Comparison of ENCODE assay signal across 8 cellular contexts in genomic region chr20:25148181-25148981, GRCh38. TPM values are rescaled to one million over a fixed set of nuclear protein-coding genes. Genes with fewer than 3 reads are reported as not detected.
A peak's percentile ranks its signal among the peaks of the same experiment; 100 is the strongest.
DNase-seq lines count a peak whose midpoint lies in the region; ATAC-seq and TF ChIP-seq lines count a peak whose summit lies in the region.

No MANE protein-coding gene starts in this region.

- peaks cover 0 to 18% of the 10 kb centered on the region in 2 donors for H3K27me3 ChIP-seq in tibial nerve

- peaks cover 4% of the 10 kb centered on the region for H3K4me1 Mint-ChIP-seq in activated T-helper 2 cell treated with anti-CD3 and anti-CD28 coated beads, Interferon-gamma antibody, Interleukin-2, Interleukin-4, amounts not matched to agents 10 μg/mL and 5 μg/mL and 100 μg/mL, durations not matched to agents 14 hours and 24 hours and 36 hours (ENCODE audit: low read depth)
- H3K4me1 Mint-ChIP-seq in progenitor cell of endocrine pancreas (ENCODE audit: low read depth) = no peaks in the 10 kb centered on the region

- no peak for TF ChIP-seq POLR2A in tibial nerve (IDR thresholded peaks at IDR 0.05)

- H3K9me3 Mint-ChIP-seq in activated T-helper 2 cell treated with anti-CD3 and anti-CD28 coated beads, Interferon-gamma antibody, Interleukin-2, Interleukin-4, amounts not matched to agents 10 μg/mL and 5 μg/mL and 100 μg/mL, durations not matched to agents 14 hours and 24 hours and 36 hours = no peaks in the 10 kb centered on the region
- H3K9me3 Mint-ChIP-seq in progenitor cell of endocrine pancreas (ENCODE audit: low read depth) = no peaks in the 10 kb centered on the region

- H3K27me3 Mint-ChIP-seq in activated T-helper 2 cell treated with anti-CD3 and anti-CD28 coated beads, Interferon-gamma antibody, Interleukin-2, Interleukin-4, amounts not matched to agents 10 μg/mL and 5 μg/mL and 100 μg/mL, durations not matched to agents 14 hours and 24 hours and 36 hours (ENCODE audit: low read depth) = peaks cover 26% of the 10 kb centered on the region
- peaks cover 40% of the 10 kb centered on the region for H3K27me3 Mint-ChIP-seq in progenitor cell of endocrine pancreas

- no peak for TF ChIP-seq CTCF in foreskin fibroblast (IDR thresholded peaks at IDR 0.05; ENCODE audit: low read depth, low read length)
- TF ChIP-seq CTCF in progenitor cell of endocrine pancreas (IDR thresholded peaks at IDR 0.05; ENCODE audit: unreplicated experiment) = no peak
- TF ChIP-seq CTCF in tibial nerve (IDR thresholded peaks at IDR 0.05) = no peak

- no peak overlapping the region for H3K27ac Mint-ChIP-seq in activated T-helper 2 cell treated with anti-CD3 and anti-CD28 coated beads, Interferon-gamma antibody, Interleukin-2, Interleukin-4, amounts not matched to agents 10 μg/mL and 5 μg/mL and 100 μg/mL, durations not matched to agents 14 hours and 24 hours and 36 hours
- H3K27ac Mint-ChIP-seq in progenitor cell of endocrine pancreas = peak overlapping the region; percentile 78

- 4 to 8% methylated on average over 21 to 54 of the region's 61 CpGs for WGBS in tibial nerve, 2 donors

- no peak overlapping the region for H3K27ac ChIP-seq in tibial nerve

- no peak for ATAC-seq in HG02678 (IDR thresholded peaks at IDR 0.05; ENCODE audit: unreplicated experiment)
- ATAC-seq in HG03469 (IDR thresholded peaks at IDR 0.05; ENCODE audit: unreplicated experiment) = no peak

- H3K36me3 Mint-ChIP-seq in activated T-helper 2 cell treated with anti-CD3 and anti-CD28 coated beads, Interferon-gamma antibody, Interleukin-2, Interleukin-4, amounts not matched to agents 10 μg/mL and 5 μg/mL and 100 μg/mL, durations not matched to agents 14 hours and 24 hours and 36 hours (ENCODE audit: low read depth) = no peaks in the 10 kb centered on the region
- H3K36me3 Mint-ChIP-seq in progenitor cell of endocrine pancreas (ENCODE audit: insufficient read depth) = no peaks in the 10 kb centered on the region

- H3K9me3 ChIP-seq in tibial nerve = no peaks in the 10 kb centered on the region

- peak overlapping the region; percentile 73 for H3K4me3 Mint-ChIP-seq in activated T-helper 2 cell treated with anti-CD3 and anti-CD28 coated beads, Interferon-gamma antibody, Interleukin-2, Interleukin-4, amounts not matched to agents 10 μg/mL and 5 μg/mL and 100 μg/mL, durations not matched to agents 14 hours and 24 hours and 36 hours (ENCODE audit: low read depth)
- H3K4me3 Mint-ChIP-seq in progenitor cell of endocrine pancreas (ENCODE audit: low read depth) = peak overlapping the region; percentile 47

- peak; percentile 26 for DNase-seq in NCI-H526 treated with DMSO at 0.1 percent for 48 hours (lab: John Stamatoyannopoulos, UW)
- peak; percentile 37 for DNase-seq in activated T-helper 2 cell treated with anti-CD3 and anti-CD28 coated beads, Interferon-gamma antibody, Interleukin-2, Interleukin-4, amounts not matched to agents 10 μg/mL and 5 μg/mL and 100 μg/mL, durations not matched to agents 14 hours and 24 hours and 36 hours (ENCODE audit: low spot score)
- peak; percentile 44 to 75 for DNase-seq in foreskin fibroblast
- DNase-seq in progenitor cell of endocrine pancreas (ENCODE audit: low spot score, unreplicated experiment) = no peak
- DNase-seq in tibial nerve (ENCODE audit: low spot score in 2 of 2) = peak; percentile 18 to 51
- no peak for DNase-seq in MV-4-11 (lab: John Stamatoyannopoulos, UW)

- H3K36me3 ChIP-seq in tibial nerve = no peaks in the 10 kb centered on the region

- H3K4me1 ChIP-seq in tibial nerve = peaks cover 0 to 12% (median 3%) of the 10 kb centered on the region in 4 donors

- intact Hi-C loops in activated T-helper 2 cell treated with anti-CD3 and anti-CD28 coated beads, Interferon-gamma antibody, Interleukin-2, Interleukin-4, amounts not matched to agents 10 μg/mL and 5 μg/mL and 100 μg/mL, durations not matched to agents 14 hours and 24 hours and 36 hours (cut with micrococcal nuclease) = no loop called here

- TF ChIP-seq EP300 in tibial nerve (IDR thresholded peaks at IDR 0.05) = peak in 1 of 2 donors; percentile 16

- peak overlapping the region; percentile 36 to 38 for H3K4me3 ChIP-seq in foreskin fibroblast (ENCODE audit: low read depth in 1 of 2, low read length in 2 of 2)
- peak overlapping the region; percentile 19 to 46 (median 26) for H3K4me3 ChIP-seq in tibial nerve

RNA-seq across cellular contexts. Expression of gene ENTPD6, which starts 47.1 kb away (rescaled TPM):
- 48.8 and 49.1 TPM in 2 replicates for total RNA-seq in activated T-helper 2 cell treated with anti-CD3 and anti-CD28 coated beads, Interferon-gamma antibody, Interleukin-2, Interleukin-4, amounts not matched to agents 10 μg/mL and 5 μg/mL and 100 μg/mL, durations not matched to agents 14 hours and 24 hours and 36 hours
- 85.1 and 89.2 TPM in 2 replicates for total RNA-seq in progenitor cell of endocrine pancreas
- total RNA-seq in tibial nerve = 100 to 1,000 TPM in 1 of 4 donors, 10 to 100 TPM in 3; 62.2 to 114 (median 67.0) TPM

Comparison
In these comparisons a context has a peak if more than half of its experiments do, and no peak if none do; other contexts are left out.
1. DNase-seq: peak in NCI-H526 treated with DMSO at 0.1 percent for 48 hours (single experiment), activated T-helper 2 cell treated with anti-CD3 and anti-CD28 coated beads, Interferon-gamma antibody, Interleukin-2, Interleukin-4, amounts not matched to agents 10 μg/mL and 5 μg/mL and 100 μg/mL, durations not matched to agents 14 hours and 24 hours and 36 hours (single experiment), foreskin fibroblast (2 of 2) and tibial nerve (2 of 2); none in progenitor cell of endocrine pancreas (single experiment) and MV-4-11 (single experiment).